ENCODE assay signal across 8 cellular contexts in the genomic region with DNA sequence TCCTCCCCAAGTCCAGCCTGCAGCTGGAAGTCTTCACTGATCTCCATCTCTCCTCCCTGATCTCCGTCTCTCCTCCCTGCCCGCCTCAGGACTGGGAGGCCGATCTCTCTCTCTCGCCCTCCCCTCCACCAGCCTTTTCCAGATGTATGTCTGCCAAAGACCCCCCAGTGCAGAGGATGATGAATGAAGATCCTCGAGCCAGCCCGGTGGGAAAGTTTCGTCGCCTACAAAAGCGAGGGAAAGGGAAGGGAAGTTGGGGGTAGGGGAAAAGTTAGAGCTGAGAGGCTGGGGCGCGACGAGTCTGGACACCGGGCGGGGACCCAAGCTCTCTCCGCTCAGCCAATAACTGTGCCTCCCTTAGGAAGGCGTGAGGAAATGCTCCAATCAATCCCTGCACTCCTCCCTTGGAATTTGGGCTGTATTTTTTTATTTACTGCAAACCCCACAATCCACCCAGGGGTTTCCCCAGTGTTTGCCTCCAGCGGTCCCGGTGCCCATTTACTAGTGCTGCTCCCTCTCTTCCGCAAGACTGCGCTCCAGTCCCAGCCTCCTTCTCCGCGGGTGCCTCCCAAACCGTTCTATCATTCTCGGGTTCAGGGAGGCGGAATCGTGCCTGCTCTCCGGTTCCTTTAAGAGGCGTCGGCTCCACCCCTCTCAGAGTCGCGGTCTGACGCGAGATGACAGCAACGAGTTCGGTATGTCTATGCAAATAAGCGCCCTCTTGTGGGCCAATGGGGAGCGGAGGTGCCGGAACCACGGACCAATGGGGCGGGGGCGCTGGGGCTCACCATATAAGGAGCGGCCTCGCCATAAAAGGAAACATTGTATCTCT. TPM values are rescaled to one million over a fixed set of nuclear protein-coding genes. Genes with fewer than 3 reads are reported as not detected.
DNase-seq lines count a peak whose midpoint lies in the region; ATAC-seq and TF ChIP-seq lines count a peak whose summit lies in the region.

A gene (plus strand): TSS at position 818 of the 832 bp plus-strand sequence. CDS start 388 bp downstream, outside the sequence.

- H3K4me3 Mint-ChIP-seq in activated CD4-positive, alpha-beta T cell treated with anti-CD3 and anti-CD28 coated beads, Interleukin-2, amount 10 ng/mL, durations not matched to agents 24 days and 14 days, result peak within 1 kb of the TSS; percentile 94

- peak within 1 kb of the TSS; percentile 82 for H3K4me3 ChIP-seq in BE2C (ENCODE audit: low read depth, low read length)

- H3K9me3 Mint-ChIP-seq in activated CD4-positive, alpha-beta T cell treated with anti-CD3 and anti-CD28 coated beads, Interleukin-2, amount 10 ng/mL, durations not matched to agents 24 days and 14 days, result no peaks in the 10 kb centered on the region

- no peak for TF ChIP-seq CTCF in BE2C (IDR thresholded peaks at IDR 0.05; ENCODE audit: low read depth, low read length)

- peak within 1 kb of the TSS; percentile 91 for H3K27ac Mint-ChIP-seq in activated CD4-positive, alpha-beta T cell treated with anti-CD3 and anti-CD28 coated beads, Interleukin-2, amount 10 ng/mL, durations not matched to agents 24 days and 14 days

- DNase-seq in BE2C, result peak; percentile 99
- peak; percentile 84 for DNase-seq in GM19240 (ENCODE audit: insufficient read length, low spot score)
- DNase-seq in NCI-H526 treated with DMSO at 0.1 percent for 48 hours (lab: John Stamatoyannopoulos, UW), result peak; percentile 97
- DNase-seq in activated CD4-positive, alpha-beta T cell treated with anti-CD3 and anti-CD28 coated beads, Interleukin-2, amount 10 ng/mL, durations not matched to agents 24 days and 14 days, result peak; percentile 100
- peak; percentile 100 for DNase-seq in dedifferentiated amniotic fluid mesenchymal stem cell (ENCODE audit: extremely low spot score)
- peak; percentile 100 for DNase-seq in left kidney (ENCODE audit: low read depth, low spot score)
- DNase-seq in stimulated activated CD4-positive, alpha-beta T cell treated with anti-CD3 and anti-CD28 coated beads, Interleukin-2, amount 100 ng/mL, for 24 hours, result peak; percentile 99

- peaks cover 29% of the 10 kb centered on the region for H3K36me3 Mint-ChIP-seq in activated CD4-positive, alpha-beta T cell treated with anti-CD3 and anti-CD28 coated beads, Interleukin-2, amount 10 ng/mL, durations not matched to agents 24 days and 14 days (ENCODE audit: low read depth)

- intact Hi-C loops in activated CD4-positive, alpha-beta T cell treated with anti-CD3 and anti-CD28 coated beads, Interleukin-2, amount 10 ng/mL, durations not matched to agents 24 days and 14 days (cut with micrococcal nuclease), result loop anchor here (1.0 to 5.0 kb wide), 11 partner anchors 54 to 718 kb away; a partner anchor contains a TSS

- H3K27me3 Mint-ChIP-seq in activated CD4-positive, alpha-beta T cell treated with anti-CD3 and anti-CD28 coated beads, Interleukin-2, amount 10 ng/mL, durations not matched to agents 24 days and 14 days, result peaks cover 2% of the 10 kb centered on the region

- H3K27me3 ChIP-seq in BE2C, result no peaks in the 10 kb centered on the region

- H3K36me3 ChIP-seq in BE2C, result peaks cover 13% of the 10 kb centered on the region

- peak; percentile 35 for ATAC-seq in HG03469 (IDR thresholded peaks at IDR 0.05; ENCODE audit: unreplicated experiment)

- H3K4me1 ChIP-seq in BE2C, result peaks cover 12% of the 10 kb centered on the region

- H3K4me1 Mint-ChIP-seq in activated CD4-positive, alpha-beta T cell treated with anti-CD3 and anti-CD28 coated beads, Interleukin-2, amount 10 ng/mL, durations not matched to agents 24 days and 14 days, result peaks cover 33% of the 10 kb centered on the region

- no peaks in the 10 kb centered on the region for H3K9me3 ChIP-seq in BE2C

RNA-seq across cellular contexts. Expression of the gene that starts here (rescaled TPM):
- polyA plus RNA-seq in BE2C (2012; ENCODE audit: insufficient read depth, insufficient read length, low read depth), result 48.9 TPM
- 54.3 and 55.2 TPM in 2 replicates for total RNA-seq in activated CD4-positive, alpha-beta T cell treated with anti-CD3 and anti-CD28 coated beads, Interleukin-2, amount 10 ng/mL, durations not matched to agents 24 days and 14 days

Comparison
In these comparisons a context has a peak if more than half of its experiments do, and no peak if none do; other contexts are left out.
1. Peak in every context shown above with its lines: DNase-seq, ATAC-seq and H3K4me3 ChIP-seq.